Comparison of ENCODE assay signal across 38 cellular contexts in the genomic region with DNA sequence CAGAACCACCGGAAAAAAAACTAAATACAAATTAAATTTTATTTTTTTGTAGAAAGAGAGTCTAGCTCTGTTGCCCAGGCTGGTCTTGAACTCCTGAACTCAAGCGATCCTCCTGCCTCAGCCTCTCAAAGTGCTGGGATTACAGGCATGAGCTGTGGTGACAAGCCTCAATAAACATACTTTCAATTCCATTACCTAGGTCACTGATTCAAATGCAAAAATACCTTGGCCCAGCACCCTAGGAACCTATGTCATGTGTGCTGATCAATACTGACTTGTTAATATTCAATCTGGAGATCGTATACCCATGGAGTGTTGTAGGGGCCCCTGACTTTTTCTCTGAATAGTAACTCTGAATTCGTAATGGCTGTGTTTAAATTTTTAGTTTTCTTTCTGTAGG. TPM values are rescaled to one million over a fixed set of nuclear protein-coding genes. Genes with fewer than 3 reads are reported as not detected.
"Had no signal": no experiment of that assay in that cellular context is flagged by ENCODE, and none has a peak within 500 bp of the region (broad histone marks: within the 10 kb centered on the region; RNA-seq: fewer than 3 reads in every experiment).

No MANE protein-coding gene starts in this region.

- H3K27ac ChIP-seq: ascending aorta, cardiac muscle cell, PC-9, RWPE1, VCaP had no signal

- ATAC-seq: activated CD8-positive, alpha-beta memory T cell treated with anti-CD3 and anti-CD28 coated beads, Interleukin-2, amount 10 ng/mL, durations not matched to agents 7 days and 5 days; activated T-cell treated with anti-CD3 and anti-CD28 coated beads, Interleukin-2, amount 50 U/mL, for 72 hours; Right ventricle myocardium inferior; SK-N-SH treated with all-trans-retinoic acid at 6 μM for 48 hours had no signal

- H3K4me2 ChIP-seq: PC-9 had no signal

- H2AFZ ChIP-seq: PC-9 had no signal

- H3K36me3 ChIP-seq: ascending aorta, cardiac muscle cell, MG63 had no signal

- H3K4me1 ChIP-seq: ascending aorta had no signal

- H3K27me3 Mint-ChIP-seq: activated CD8-positive, alpha-beta memory T cell treated with anti-CD3 and anti-CD28 coated beads, Interleukin-2, amount 10 ng/mL, durations not matched to agents 7 days and 5 days; activated naive CD4-positive, alpha-beta T cell treated with anti-CD3 and anti-CD28 coated beads, Interleukin-2, amount 50 U/mL, for 24 hours; central memory CD8-positive, alpha-beta T cell had no signal

- H3K9me3 ChIP-seq: MG63 had no signal

- H3K27me3 ChIP-seq: ascending aorta, MG63 had no signal

- H3K9me3 Mint-ChIP-seq: activated B cell treated with CpG ODN at 0.5 μM for 24 hours; activated CD4-positive, alpha-beta memory T cell treated with anti-CD3 and anti-CD28 coated beads, Interleukin-2, amount 10 ng/mL, durations not matched to agents 7 days and 5 days; activated naive CD4-positive, alpha-beta T cell treated with anti-CD3 and anti-CD28 coated beads, Interleukin-2, amount 50 U/mL, for 24 hours; activated naive CD8-positive, alpha-beta T cell treated with anti-CD3 and anti-CD28 coated beads, Interleukin-2, amount 10 ng/mL, durations not matched to agents 7 days and 5 days; activated T-cell treated with anti-CD3 and anti-CD28 coated beads, Interleukin-2, amount 50 U/mL, for 72 hours; activated T-helper 2 cell treated with anti-CD3 and anti-CD28 coated beads, Interferon-gamma antibody, Interleukin-2, Interleukin-4, amounts not matched to agents 10 μg/mL and 5 μg/mL and 100 μg/mL, durations not matched to agents 14 hours and 24 hours and 36 hours; central memory CD8-positive, alpha-beta T cell had no signal

- H3K4me3 ChIP-seq: ascending aorta, cardiac muscle cell, MG63, PC-9 had no signal

- H3K27ac Mint-ChIP-seq: activated B cell treated with CpG ODN at 0.5 μM for 24 hours; activated CD4-positive, alpha-beta memory T cell treated with anti-CD3 and anti-CD28 coated beads, Interleukin-2, amount 10 ng/mL, durations not matched to agents 7 days and 5 days; activated CD8-positive, alpha-beta memory T cell treated with anti-CD3 and anti-CD28 coated beads, Interleukin-2, amount 10 ng/mL, durations not matched to agents 7 days and 5 days; activated naive CD4-positive, alpha-beta T cell treated with anti-CD3 and anti-CD28 coated beads, Interleukin-2, amount 50 U/mL, for 24 hours; activated naive CD8-positive, alpha-beta T cell treated with anti-CD3 and anti-CD28 coated beads, Interleukin-2, amount 10 ng/mL, durations not matched to agents 7 days and 5 days; activated T-cell treated with anti-CD3 and anti-CD28 coated beads, Interleukin-2, amount 50 U/mL, for 72 hours; activated T-helper 2 cell treated with anti-CD3 and anti-CD28 coated beads, Interferon-gamma antibody, Interleukin-2, Interleukin-4, amounts not matched to agents 10 μg/mL and 5 μg/mL and 100 μg/mL, durations not matched to agents 14 hours and 24 hours and 36 hours had no signal

- H3K4me3 Mint-ChIP-seq: activated B cell treated with CpG ODN at 0.5 μM for 24 hours; activated CD4-positive, alpha-beta memory T cell treated with anti-CD3 and anti-CD28 coated beads, Interleukin-2, amount 10 ng/mL, durations not matched to agents 7 days and 5 days; activated CD8-positive, alpha-beta memory T cell treated with anti-CD3 and anti-CD28 coated beads, Interleukin-2, amount 10 ng/mL, durations not matched to agents 7 days and 5 days; activated naive CD4-positive, alpha-beta T cell treated with anti-CD3 and anti-CD28 coated beads, Interleukin-2, amount 50 U/mL, for 24 hours; activated naive CD8-positive, alpha-beta T cell treated with anti-CD3 and anti-CD28 coated beads, Interleukin-2, amount 10 ng/mL, durations not matched to agents 7 days and 5 days; activated T-cell treated with anti-CD3 and anti-CD28 coated beads, Interleukin-2, amount 50 U/mL, for 72 hours; central memory CD8-positive, alpha-beta T cell had no signal

- DNase-seq: activated B cell treated with CpG ODN at 0.5 μM for 24 hours; activated CD4-positive, alpha-beta memory T cell treated with anti-CD3 and anti-CD28 coated beads, Interleukin-2, amount 10 ng/mL, durations not matched to agents 7 days and 5 days; activated CD4-positive, alpha-beta T cell treated with anti-CD3 and anti-CD28 coated beads for 48 hours; activated CD4-positive, CD25-positive, alpha-beta regulatory T cell treated with anti-CD3 and anti-CD28 coated beads, Interleukin-2, amount 50 U/mL, for 72 hours; activated CD8-positive, alpha-beta memory T cell treated with anti-CD3 and anti-CD28 coated beads for 24 hours; activated CD8-positive, alpha-beta memory T cell treated with anti-CD3 and anti-CD28 coated beads, Interleukin-2, amount 10 ng/mL, durations not matched to agents 7 days and 5 days; activated CD8-positive, alpha-beta memory T cell treated with anti-CD3 and anti-CD28 coated beads, Interleukin-2, amount 50 U/mL, for 48 hours; activated gamma-delta T cell; activated naive CD4-positive, alpha-beta T cell treated with Interleukin-2 at 50 U/mL for 16 hours; activated naive CD8-positive, alpha-beta T cell treated with anti-CD3 and anti-CD28 coated beads, Interleukin-2, amount 10 ng/mL, durations not matched to agents 7 days and 5 days; activated T-cell treated with anti-CD3 and anti-CD28 coated beads, Interleukin-2, amount 50 U/mL, for 72 hours; amygdala; Kasumi-1; MG63; NCI-H1048; NCI-H1105 treated with DMSO at 0.1 percent for 48 hours; NCI-H1436; NCI-H1694; NCI-H2029; NCI-H345; NCI-H524 treated with DMSO at 0.1 percent for 48 hours; PC-9; SIG-M5; SW 1271; T-helper 1 cell; T-helper 2 cell; T-helper 9 cell had no signal

- H3K36me3 Mint-ChIP-seq: activated naive CD4-positive, alpha-beta T cell treated with anti-CD3 and anti-CD28 coated beads, Interleukin-2, amount 50 U/mL, for 24 hours; activated naive CD8-positive, alpha-beta T cell treated with anti-CD3 and anti-CD28 coated beads, Interleukin-2, amount 10 ng/mL, durations not matched to agents 7 days and 5 days had no signal

- H3K4me1 Mint-ChIP-seq: activated B cell treated with CpG ODN at 0.5 μM for 24 hours had no signal

RNA-seq across cellular contexts. Expression of a gene that starts 7.1 kb away (rescaled TPM):
- total RNA-seq: activated B cell treated with CpG ODN at 0.5 μM for 24 hours, NCI-H460, SK-MEL-5 had no signal
